Comparison of ENCODE assay signal across 23 cellular contexts in genomic region chr3:122688996-122689395, GRCh38. TPM values are rescaled to one million over a fixed set of nuclear protein-coding genes. Genes with fewer than 3 reads are reported as not detected.
A peak's percentile ranks its signal among the peaks of the same experiment; 100 is the strongest.
DNase-seq lines count a peak whose midpoint lies in the region; ATAC-seq, FAIRE-seq and TF ChIP-seq lines count a peak whose summit lies in the region.
"Had no signal": no experiment of that assay in that cellular context is flagged by ENCODE, and none has a peak within 500 bp of the region (broad histone marks: within the 10 kb centered on the region; RNA-seq: fewer than 3 reads in every experiment).

No MANE protein-coding gene starts in this region.

- DNase-seq in GM23248 (peak; percentile 10), NB4 (ENCODE audit: low read depth) (peak; percentile 34), K562 (ENCODE audit: extremely low read depth in 1 of 4, low spot score in 3 of 4) (no peak), trophoblast cell (no peak), medulla oblongata (ENCODE audit: extremely low spot score) (no peak), kidney glomerular epithelial cell (lab: John Stamatoyannopoulos, UW) (no peak)
- no peak for DNase-seq in stimulated activated effector memory CD8-positive, alpha-beta T cell treated with anti-CD3 and anti-CD28 coated beads, Interleukin-12 subunit alpha, Interleukin-12 subunit beta, amount 100 ng/mL, for 72 hours (ENCODE audit: low spot score in 2 of 2)
- DNase-seq: activated CD8-positive, alpha-beta memory T cell treated with anti-CD3 and anti-CD28 coated beads for 24 hours; activated naive CD4-positive, alpha-beta T cell treated with anti-CD3 and anti-CD28 coated beads, Interleukin-2, amount 50 U/mL, for 16 hours; activated T-cell treated with anti-CD3 and anti-CD28 coated beads, Interleukin-2, amount 50 U/mL, for 48 hours; H7; heart right ventricle; kidney; NCI-H1092 treated with DMSO at 0.1 percent for 48 hours; NCI-H510A treated with DMSO at 0.1 percent for 48 hours; nephron progenitor cell; Right ventricle myocardium superior; upper lobe of right lung had no signal

- peak overlapping the region; percentile 29 for H4K8ac ChIP-seq in trophoblast cell (ENCODE audit: low read depth, low read length)

- H3K79me2 ChIP-seq in GM23248 (ENCODE audit: insufficient read depth) (no peaks in the 10 kb centered on the region), K562 (ENCODE audit: control insufficient read depth, insufficient read depth, low read length) (no peaks in the 10 kb centered on the region), trophoblast cell (ENCODE audit: control insufficient read depth, insufficient read depth, low read length, poor library complexity) (no peaks in the 10 kb centered on the region)

- H2BK12ac ChIP-seq in trophoblast cell (ENCODE audit: low read length) = no peak overlapping the region

- no peak overlapping the region for H3K18ac ChIP-seq in trophoblast cell (ENCODE audit: low read length)

- TF ChIP-seq RAD21 in K562 (CRISPR knock-in tag; conservative IDR thresholded peaks at IDR 0.05 in 1 of 2, IDR thresholded peaks at IDR 0.05 in 1 of 2) = no peak

- TF ChIP-seq CTCF in NB4 (IDR thresholded peaks at IDR 0.05; ENCODE audit: low read depth, low read length) (no peak), K562 (IDR thresholded peaks at IDR 0.05 in 2 of 3, conservative IDR thresholded peaks at IDR 0.05 in 1 of 3; ENCODE audit: insufficient read depth in 2 of 3, low read depth in 1 of 3, low read length in 3 of 3) (no peak)

- in situ Hi-C loops in GM23248 (cut with MboI) = loop anchor here (25.0 kb wide), 1 partner anchor 227 kb away; no protein-coding TSS in a partner anchor
- in situ Hi-C loops in K562 (cut with MboI) = loop anchor here (10.0 kb wide), 1 partner anchor 294 kb away; no protein-coding TSS in a partner anchor

- H3K9me3 ChIP-seq in GM23248 (ENCODE audit: low read depth) (no peaks in the 10 kb centered on the region), K562 (replicated peaks; ENCODE audit: control insufficient read depth, insufficient read depth, low read depth, low read length) (no peaks in the 10 kb centered on the region), trophoblast cell (ENCODE audit: insufficient read depth, low read depth, low read length) (no peaks in the 10 kb centered on the region)
- H3K9me3 ChIP-seq: heart right ventricle, upper lobe of right lung had no signal

- no peaks in the 10 kb centered on the region for H3K36me3 Mint-ChIP-seq in stimulated activated effector memory CD8-positive, alpha-beta T cell treated with anti-CD3 and anti-CD28 coated beads, Interleukin-12 subunit alpha, Interleukin-12 subunit beta, amount 100 ng/mL, for 72 hours

- H2AK5ac ChIP-seq in trophoblast cell (ENCODE audit: low read length) = no peak overlapping the region

- H3K27ac Mint-ChIP-seq in stimulated activated effector memory CD8-positive, alpha-beta T cell treated with anti-CD3 and anti-CD28 coated beads, Interleukin-12 subunit alpha, Interleukin-12 subunit beta, amount 100 ng/mL, for 72 hours = no peak overlapping the region
- H3K27ac Mint-ChIP-seq: nephron progenitor cell; progenitor cell of endocrine pancreas; T-helper 1 cell treated with Interleukin-12 subunit alpha and Interleukin-12 subunit beta and Interleukin-4 antibody, amounts not matched to agents 30 μg/mL and 1 μg/mL, for 36 hours had no signal

- H3K9me1 ChIP-seq in K562 (ENCODE audit: control insufficient read depth, insufficient read depth, low read length) = no peaks in the 10 kb centered on the region

- no peak overlapping the region for H2BK120ac ChIP-seq in trophoblast cell (ENCODE audit: insufficient read depth, low read length, poor library complexity)

- peaks cover 19% of the 10 kb centered on the region for H3K4me1 Mint-ChIP-seq in stimulated activated effector memory CD8-positive, alpha-beta T cell treated with anti-CD3 and anti-CD28 coated beads, Interleukin-12 subunit alpha, Interleukin-12 subunit beta, amount 100 ng/mL, for 72 hours
- H3K4me1 Mint-ChIP-seq: nephron progenitor cell had no signal

- H3K9ac ChIP-seq in GM23248 (no peak overlapping the region), K562 (ENCODE audit: insufficient read depth in 1 of 2, low read depth in 2 of 2, low read length in 2 of 2) (no peak overlapping the region), trophoblast cell (ENCODE audit: low read length) (no peak overlapping the region)

- CTCF ChIA-PET in K562 (lab: Yijun Ruan, JAX; ENCODE audit: low intra/inter-chr PET ratio) = no interaction called here

- H4K91ac ChIP-seq in trophoblast cell (ENCODE audit: low read depth, low read length) = peak overlapping the region; percentile 42

- no peak for FAIRE-seq in K562 (lab: Jason Lieb, UNC)
- FAIRE-seq: GM19239, HepG2, kidney had no signal

- BruUV-seq in K562 (replicated peaks; lab: Mats Ljungman, UMichigan) = no TSS peak

- no peak overlapping the region for H3K27ac ChIP-seq in GM23248
- H3K27ac ChIP-seq in K562 (ENCODE audit: extremely low read depth, low read depth, low read length) = no peak overlapping the region
- peak overlapping the region; percentile 44 for H3K27ac ChIP-seq in trophoblast cell (ENCODE audit: low read depth, low read length)
- H3K27ac ChIP-seq: heart right ventricle, upper lobe of right lung had no signal

- POLR2A ChIA-PET in K562 (lab: Yijun Ruan, JAX) = no interaction called here

- H3F3A ChIP-seq in GM23248 (ENCODE audit: insufficient read depth) = no peaks in the 10 kb centered on the region

- no peaks in the 10 kb centered on the region for H3K79me1 ChIP-seq in trophoblast cell (ENCODE audit: low read length)

- H3K4me3 ChIP-seq in GM23248 (no peak overlapping the region), NB4 (ENCODE audit: low read depth, low read length) (no peak overlapping the region), K562 (no peak overlapping the region), trophoblast cell (ENCODE audit: low read depth, low read length) (no peak overlapping the region)
- H3K4me3 ChIP-seq: heart right ventricle, upper lobe of right lung had no signal

- H4K20me1 ChIP-seq in GM23248 (ENCODE audit: insufficient read depth) (no peaks in the 10 kb centered on the region), K562 (replicated peaks; ENCODE audit: control insufficient read depth, insufficient read depth, low read length) (no peaks in the 10 kb centered on the region)

- 0 out of 2 replicates have a peak, but pooled peaks cover 4% of the 10 kb centered on the region for H3K4me1 ChIP-seq in GM23248 (ENCODE audit: insufficient read depth)
- H3K4me1 ChIP-seq in K562 (replicated peaks in 1 of 2; ENCODE audit: control insufficient read depth in 2 of 2, insufficient read depth in 2 of 2, low read length in 2 of 2) = no peaks in the 10 kb centered on the region
- H3K4me1 ChIP-seq in trophoblast cell (ENCODE audit: control insufficient read depth in 1 of 2, insufficient read depth in 2 of 2, low read length in 2 of 2) = peaks cover 8 to 15% of the 10 kb centered on the region in 2 experiments

- H3K4me3 Mint-ChIP-seq in stimulated activated effector memory CD8-positive, alpha-beta T cell treated with anti-CD3 and anti-CD28 coated beads, Interleukin-12 subunit alpha, Interleukin-12 subunit beta, amount 100 ng/mL, for 72 hours = no peak overlapping the region
- H3K4me3 Mint-ChIP-seq: nephron progenitor cell; T-helper 1 cell treated with Interleukin-12 subunit alpha and Interleukin-12 subunit beta and Interleukin-4 antibody, amounts not matched to agents 30 μg/mL and 1 μg/mL, for 36 hours had no signal

- H3K9me3 Mint-ChIP-seq in stimulated activated effector memory CD8-positive, alpha-beta T cell treated with anti-CD3 and anti-CD28 coated beads, Interleukin-12 subunit alpha, Interleukin-12 subunit beta, amount 100 ng/mL, for 72 hours = no peaks in the 10 kb centered on the region
- H3K9me3 Mint-ChIP-seq: nephron progenitor cell; T-helper 1 cell treated with Interleukin-12 subunit alpha and Interleukin-12 subunit beta and Interleukin-4 antibody, amounts not matched to agents 30 μg/mL and 1 μg/mL, for 36 hours had no signal

- H3K36me3 ChIP-seq in GM23248 (ENCODE audit: low read depth) (0 out of 2 replicates have a peak, but pooled peaks cover 3% of the 10 kb centered on the region), K562 (ENCODE audit: control insufficient read depth, insufficient read depth, low read length) (peaks cover 21% of the 10 kb centered on the region; the same call in 2 of the 3 replicates), trophoblast cell (ENCODE audit: control insufficient read depth in 1 of 2, insufficient read depth in 2 of 2, low read length in 2 of 2) (peaks cover 0 to 3% of the 10 kb centered on the region in 2 experiments)

- H3K14ac ChIP-seq in trophoblast cell (ENCODE audit: low read length) = no peak overlapping the region

- H2AFZ ChIP-seq in GM23248 = no peak overlapping the region
- no peak overlapping the region for H2AFZ ChIP-seq in K562 (ENCODE audit: low read depth, low read length)
- no peak overlapping the region for H2AFZ ChIP-seq in trophoblast cell (ENCODE audit: insufficient read depth, low read length, poor library complexity)

- H3K27me3 ChIP-seq in GM23248 (replicated peaks; ENCODE audit: insufficient read depth) (no peaks in the 10 kb centered on the region), K562 (ENCODE audit: control insufficient read depth in 2 of 2, insufficient read depth in 2 of 2, low read length in 2 of 2) (no peaks in the 10 kb centered on the region), trophoblast cell (ENCODE audit: insufficient read depth, low read length) (no peaks in the 10 kb centered on the region)
- H3K27me3 ChIP-seq: heart right ventricle, upper lobe of right lung had no signal

- TF ChIP-seq POLR2A in NB4 (IDR thresholded peaks at IDR 0.05; ENCODE audit: extremely low read depth, insufficient read length) = no peak
- TF ChIP-seq POLR2A in K562 (conservative IDR thresholded peaks at IDR 0.05) = no peak

- intact Hi-C loops in K562 (cut with micrococcal nuclease) = no loop called here

- no peak for ATAC-seq in K562
- no peak for ATAC-seq in stimulated activated effector memory CD8-positive, alpha-beta T cell treated with anti-CD3 and anti-CD28 coated beads, Interleukin-12 subunit alpha, Interleukin-12 subunit beta, amount 100 ng/mL, for 72 hours
- ATAC-seq in esophagus mucosa = no peak
- ATAC-seq: upper lobe of right lung had no signal

- no peak for TF ChIP-seq EP300 in K562 (IDR thresholded peaks at IDR 0.05; ENCODE audit: low read length)

- no peak overlapping the region for H4K12ac ChIP-seq in trophoblast cell (ENCODE audit: low read depth, low read length)

- no peak overlapping the region for H2BK5ac ChIP-seq in trophoblast cell (ENCODE audit: low read depth, low read length, poor library complexity)

- no peaks in the 10 kb centered on the region for H3K9me2 ChIP-seq in GM23248 (ENCODE audit: insufficient read depth)

- no peak overlapping the region for H3K4me2 ChIP-seq in GM23248 (ENCODE audit: unreplicated experiment)
- H3K4me2 ChIP-seq in K562 (ENCODE audit: insufficient read depth, low read length) = no peak overlapping the region
- no peak overlapping the region for H3K4me2 ChIP-seq in trophoblast cell (ENCODE audit: low read length)

- no peak overlapping the region for H3K4ac ChIP-seq in trophoblast cell (ENCODE audit: low read depth, low read length)

- WGBS in GM23248 (ENCODE audit: low coverage in 1 of 2, low lambda C conversion rate in 2 of 2, missing lambda C conversion rate in 2 of 2), 2 experiments = 84 to 89% methylated on average over 4 of the region's 4 CpGs
- WGBS in K562 (ENCODE audit: insufficient coverage, low coverage, missing lambda C conversion rate) = 45% methylated on average over 4 of the region's 4 CpGs
- no CpG with 5 or more reads among the region's 4 CpGs for WGBS in trophoblast cell (ENCODE audit: extremely low coverage, insufficient coverage, insufficient read length)

- no peak overlapping the region for H3K23ac ChIP-seq in trophoblast cell (ENCODE audit: low read length)

RNA-seq across cellular contexts. Expression of gene PARP14, which starts 8.4 kb away (rescaled TPM):
- 11.6 and 11.7 TPM in 2 replicates for total RNA-seq in GM23248 (2014; rRNA removed; shearing (Covaris generic))
- polyA plus RNA-seq in GM23248 (2016; fragmentation: Nextera tagmentation; extraction: Ambion mirVana) (4.5 and 5.6 TPM in 2 replicates), K562 (2011; rRNA removed) (6.7 and 12.8 TPM in 2 replicates), K562 (2014; fragmentation: Illumina TruSeq; extraction: Trizol) (6.9 and 8.6 TPM in 2 replicates), K562 (2014; fragmentation: Nextera tagmentation; extraction: Ambion mirVana) (1 to 10 TPM; 3.1 to 6.2 TPM), K562 (2014; rRNA removed) (7.7 and 9.2 TPM in 2 replicates)
- 16.6 and 61.9 TPM in 2 replicates for total RNA-seq in K562 (2011; cell fraction: chromatin; rRNA removed; ENCODE audit: low replicate concordance)
- total RNA-seq in K562 (2011; cell fraction: nucleolus; rRNA removed) = 10.3 and 15.1 TPM in 2 replicates
- 25.6 and 31.8 TPM in 2 replicates for total RNA-seq in K562 (2011; cell fraction: nucleoplasm; rRNA removed)
- total RNA-seq in K562 (2014; rRNA removed) (9.0 and 9.5 TPM in 2 replicates), K562 (2014; rRNA removed; fragmentation: Illumina TruSeq; extraction: Trizol) (13.1 and 13.7 TPM in 2 replicates), K562 (2015; rRNA removed; fragmentation: Illumina TruSeq; extraction: Trizol) (11.8 and 14.4 TPM in 2 replicates), K562 (2021) (9.7 and 11.9 TPM in 2 replicates), esophagus mucosa (15.9 TPM)
- polyA plus RNA-seq in K562 (2011; cell fraction: cytosol; rRNA removed) = 4.5 and 4.6 TPM in 2 replicates
- polyA plus RNA-seq in K562 (2011; cell fraction: nucleus; rRNA removed) = 8.2 and 12.9 TPM in 2 replicates
- polyA plus RNA-seq in K562 (2012) = 5.1 and 7.4 TPM in 2 replicates
- polyA minus RNA-seq in K562 (2011; rRNA and poly(A)+ RNA removed) = 16.7 and 27.7 TPM in 2 replicates
- 6.1 and 9.5 TPM in 2 replicates for polyA minus RNA-seq in K562 (2011; cell fraction: cytosol; rRNA and poly(A)+ RNA removed)
- 16.8 and 18.7 TPM in 2 replicates for polyA minus RNA-seq in K562 (2011; cell fraction: nucleus; rRNA and poly(A)+ RNA removed)
- 3.0 and 3.7 TPM in 2 replicates for polyA plus RNA-seq in trophoblast cell (2013)

Comparison
In these comparisons a context has a peak if more than half of its experiments do, and no peak if none do; other contexts are left out.
1. DNase-seq: peak in GM23248 (single experiment) and NB4 (single experiment); none in K562 (0 of 4), trophoblast cell (0 of 2), stimulated activated effector memory CD8-positive, alpha-beta T cell treated with anti-CD3 and anti-CD28 coated beads, Interleukin-12 subunit alpha, Interleukin-12 subunit beta, amount 100 ng/mL, for 72 hours (0 of 2), medulla oblongata (single experiment) and kidney glomerular epithelial cell (single experiment).